In genomic region chr21:31866077-31866511, GRCh38 we compare ENCODE assay signal across 9 cellular contexts. TPM values are rescaled to one million over a fixed set of nuclear protein-coding genes. Genes with fewer than 3 reads are reported as not detected.
DNase-seq lines count a peak whose midpoint lies in the region; ATAC-seq and TF ChIP-seq lines count a peak whose summit lies in the region.
"Had no signal": no experiment of that assay in that cellular context is flagged by ENCODE, and none has a peak within 500 bp of the region (broad histone marks: within the 10 kb centered on the region; RNA-seq: fewer than 3 reads in every experiment).

No MANE protein-coding gene starts in this region.

- peak; percentile 6 for DNase-seq in GF-D8 (lab: John Stamatoyannopoulos, UW)
- DNase-seq in HPDE6-E6E7 (ENCODE audit: extremely low spot score) = peak; percentile 21
- peak; percentile 33 for DNase-seq in NCI-H82 treated with DMSO at 0.1 percent for 48 hours (lab: John Stamatoyannopoulos, UW; ENCODE audit: unreplicated experiment)
- DNase-seq in activated CD8-positive, alpha-beta memory T cell treated with anti-CD3 and anti-CD28 coated beads, Interleukin-2, amount 10 ng/mL, durations not matched to agents 7 days and 5 days = peak; percentile 72
- DNase-seq in endothelial cell (ENCODE audit: low spot score) = peak; percentile 92
- peak; percentile 86 for DNase-seq in midbrain (lab: John Stamatoyannopoulos, UW)
- peak; percentile 27 to 39 for DNase-seq in stimulated activated CD8-positive, alpha-beta memory T cell treated with anti-CD3 and anti-CD28 coated beads, Interleukin-4, amount 100 ng/mL, for 1 hour (ENCODE audit: low read depth in 2 of 2, low spot score in 1 of 2)

- no peaks in the 10 kb centered on the region for H3K4me1 Mint-ChIP-seq in activated CD8-positive, alpha-beta memory T cell treated with anti-CD3 and anti-CD28 coated beads, Interleukin-2, amount 10 ng/mL, durations not matched to agents 7 days and 5 days
- H3K4me1 Mint-ChIP-seq in endothelial cell (ENCODE audit: unreplicated experiment) = peaks cover 9% of the 10 kb centered on the region

- peaks cover 20% of the 10 kb centered on the region for H3K27me3 Mint-ChIP-seq in activated CD8-positive, alpha-beta memory T cell treated with anti-CD3 and anti-CD28 coated beads, Interleukin-2, amount 10 ng/mL, durations not matched to agents 7 days and 5 days
- peaks cover 4% of the 10 kb centered on the region for H3K27me3 Mint-ChIP-seq in endothelial cell (ENCODE audit: unreplicated experiment)

- peak; percentile 94 for TF ChIP-seq CTCF in endothelial cell (IDR thresholded peaks at IDR 0.05; ENCODE audit: unreplicated experiment)

- CTCF ChIA-PET in activated CD8-positive, alpha-beta memory T cell treated with anti-CD3 and anti-CD28 coated beads, Interleukin-2, amount 10 ng/mL, durations not matched to agents 7 days and 5 days (lab: Charles Lee) = interaction anchor here (1.0 to 2.0 kb wide), 3 partner anchors 20 to 735 kb away, joined by 3 to 6 read pairs (median 5); no protein-coding TSS in a partner anchor

- peak; percentile 71 for ATAC-seq in activated CD8-positive, alpha-beta memory T cell treated with anti-CD3 and anti-CD28 coated beads, Interleukin-2, amount 10 ng/mL, durations not matched to agents 7 days and 5 days
- ATAC-seq in GM18873 (IDR thresholded peaks at IDR 0.05; ENCODE audit: low FRiP score, unreplicated experiment) = no peak

- no peak overlapping the region for H3K27ac Mint-ChIP-seq in activated CD8-positive, alpha-beta memory T cell treated with anti-CD3 and anti-CD28 coated beads, Interleukin-2, amount 10 ng/mL, durations not matched to agents 7 days and 5 days
- no peak overlapping the region for H3K27ac Mint-ChIP-seq in endothelial cell (ENCODE audit: unreplicated experiment)

- no peak overlapping the region for H3K4me3 Mint-ChIP-seq in activated CD8-positive, alpha-beta memory T cell treated with anti-CD3 and anti-CD28 coated beads, Interleukin-2, amount 10 ng/mL, durations not matched to agents 7 days and 5 days
- no peak overlapping the region for H3K4me3 Mint-ChIP-seq in endothelial cell (ENCODE audit: unreplicated experiment)

- no peaks in the 10 kb centered on the region for H3K9me3 Mint-ChIP-seq in activated CD8-positive, alpha-beta memory T cell treated with anti-CD3 and anti-CD28 coated beads, Interleukin-2, amount 10 ng/mL, durations not matched to agents 7 days and 5 days (ENCODE audit: low read depth)
- H3K9me3 Mint-ChIP-seq in endothelial cell (ENCODE audit: unreplicated experiment) = no peaks in the 10 kb centered on the region

- H3K36me3 Mint-ChIP-seq in activated CD8-positive, alpha-beta memory T cell treated with anti-CD3 and anti-CD28 coated beads, Interleukin-2, amount 10 ng/mL, durations not matched to agents 7 days and 5 days = no peaks in the 10 kb centered on the region
- no peaks in the 10 kb centered on the region for H3K36me3 Mint-ChIP-seq in endothelial cell (ENCODE audit: low read depth, unreplicated experiment)

RNA-seq across cellular contexts. Expression of gene HUNK, which starts 6.7 kb away (rescaled TPM):
- total RNA-seq in activated CD8-positive, alpha-beta memory T cell treated with anti-CD3 and anti-CD28 coated beads, Interleukin-2, amount 10 ng/mL, durations not matched to agents 7 days and 5 days = under 1 TPM in 1 of 2 experiments, not detected in 1; 0.28 TPM
- 19.3 TPM for total RNA-seq in endothelial cell (ENCODE audit: unreplicated experiment)
- total RNA-seq: glomerular endothelial cell had no signal

Comparison
In these comparisons a context has a peak if more than half of its experiments do, and no peak if none do; other contexts are left out.
1. DNase-seq: peak in every context shown above with its lines; median percentile 92 in endothelial cell; 86 in midbrain; 72 in activated CD8-positive, alpha-beta memory T cell treated with anti-CD3 and anti-CD28 coated beads, Interleukin-2, amount 10 ng/mL, durations not matched to agents 7 days and 5 days; 33 in NCI-H82 treated with DMSO at 0.1 percent for 48 hours; 33 in stimulated activated CD8-positive, alpha-beta memory T cell treated with anti-CD3 and anti-CD28 coated beads, Interleukin-4, amount 100 ng/mL, for 1 hour; 21 in HPDE6-E6E7; 6 in GF-D8.
2. RNA of gene HUNK, which starts 6.7 kb away (total RNA-seq): 19.3 TPM in endothelial cell (single experiment); 0.28 TPM in activated CD8-positive, alpha-beta memory T cell treated with anti-CD3 and anti-CD28 coated beads, Interleukin-2, amount 10 ng/mL, durations not matched to agents 7 days and 5 days; every median in the first group is over 10 times any median in the second.